ENCODE assay signal across 29 cellular contexts in the genomic region with DNA sequence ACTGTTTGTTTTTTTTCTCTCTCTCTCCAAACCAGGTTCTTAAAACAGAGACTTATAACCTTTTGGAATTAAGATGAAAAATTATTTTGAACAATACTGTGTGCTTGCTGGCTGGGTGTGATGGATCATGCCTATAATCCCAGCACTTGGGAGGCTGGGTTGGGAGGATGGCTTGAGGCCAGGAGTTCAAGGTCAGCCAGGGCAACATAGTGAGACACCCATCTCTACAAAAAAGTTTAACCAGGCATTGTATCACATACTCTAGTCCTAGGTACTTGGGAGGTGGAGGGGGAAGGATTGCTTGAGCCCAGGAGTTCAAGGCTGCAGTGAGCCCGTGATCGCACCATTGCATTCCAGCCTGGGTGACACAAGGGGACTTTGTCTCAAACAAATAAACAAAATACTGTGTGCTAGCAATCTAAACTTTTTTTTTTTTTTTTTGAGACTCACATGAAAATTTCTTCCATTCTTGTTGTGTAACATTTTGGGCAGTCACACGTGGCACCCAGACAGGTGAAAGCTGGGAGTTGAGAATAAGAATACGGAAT.
"Had no signal": no experiment of that assay in that cellular context is flagged by ENCODE, and none has a peak within 500 bp of the region (broad histone marks: within the 10 kb centered on the region; RNA-seq: fewer than 3 reads in every experiment).

No MANE protein-coding gene starts in this region.

- H3K27me3 ChIP-seq: neural progenitor cell, ovary, stomach, thyroid gland, transverse colon, upper lobe of right lung, uterus had no signal

- H3K9ac ChIP-seq: neural progenitor cell, parathyroid adenoma had no signal

- H3K4me3 ChIP-seq: neural progenitor cell, ovary, psoas muscle, skin epidermis, smooth muscle cell, stomach, thoracic aorta, thyroid gland, transverse colon, upper lobe of right lung, uterus had no signal

- H3K36me3 ChIP-seq: neural progenitor cell, ovary, stomach, thoracic aorta, thyroid gland, transverse colon, upper lobe of right lung, uterus had no signal

- H3K36me3 Mint-ChIP-seq: naive thymus-derived CD4-positive, alpha-beta T cell; natural killer cell; neural progenitor cell; stimulated activated effector memory CD8-positive, alpha-beta T cell treated with anti-CD3 and anti-CD28 coated beads, Interleukin-12 subunit alpha, Interleukin-12 subunit beta, amount 100 ng/mL, for 72 hours; stimulated activated naive B cell treated with anti-CD40 and anti-IgM and Interleukin-4, amounts not matched to agents 10 μg/mL and 1 μg/mL and 100 μg/mL, for 72 hours; type B pancreatic cell had no signal

- H3K9me3 Mint-ChIP-seq: nephron; stimulated activated effector memory CD8-positive, alpha-beta T cell treated with anti-CD3 and anti-CD28 coated beads, Interleukin-12 subunit alpha, Interleukin-12 subunit beta, amount 100 ng/mL, for 72 hours; stimulated activated naive B cell treated with anti-CD40 and anti-IgM and Interleukin-4, amounts not matched to agents 10 μg/mL and 1 μg/mL and 100 μg/mL, for 72 hours; type B pancreatic cell had no signal

- DNase-seq: naive thymus-derived CD4-positive, alpha-beta T cell; natural killer cell; occipital lobe; ovary; posterior cingulate gyrus; psoas muscle; right cardiac atrium; stimulated activated CD4-positive, alpha-beta T cell treated with anti-CD3 and anti-CD28 coated beads, Interleukin-15, amount 100 ng/mL, for 24 hours; stimulated activated CD4-positive, alpha-beta T cell treated with anti-CD3 and anti-CD28 coated beads, Interleukin-2, amount 100 ng/mL, for 24 hours; stimulated activated CD4-positive, alpha-beta T cell treated with anti-CD3 and anti-CD28 coated beads, Interleukin-2, amount 100 ng/mL, for 48 hours; stimulated activated CD4-positive, alpha-beta T cell treated with anti-CD3 and anti-CD28 coated beads, Interleukin-4, amount 100 ng/mL, for 24 hours; stimulated activated naive B cell treated with anti-CD40 and anti-IgM and Interleukin-4, amounts not matched to agents 10 μg/mL and 1 μg/mL and 100 μg/mL, for 72 hours; stimulated activated naive CD4-positive, alpha-beta T cell treated with Interleukin-2 at 50 U/mL for 16 hours; stomach; thyroid gland; transverse colon; upper lobe of right lung; uterus had no signal

- H3K9me3 ChIP-seq: ovary, psoas muscle, stomach, thoracic aorta, thyroid gland, transverse colon, upper lobe of right lung, uterus had no signal

- H3K4me1 ChIP-seq: parathyroid adenoma, psoas muscle, thyroid gland, transverse colon, upper lobe of right lung, uterus had no signal

- H3K4me2 ChIP-seq: neural progenitor cell, smooth muscle cell had no signal

- H3K4me1 Mint-ChIP-seq: naive thymus-derived CD4-positive, alpha-beta T cell; natural killer cell; stimulated activated effector memory CD8-positive, alpha-beta T cell treated with anti-CD3 and anti-CD28 coated beads, Interleukin-12 subunit alpha, Interleukin-12 subunit beta, amount 100 ng/mL, for 72 hours; stimulated activated naive B cell treated with anti-CD40 and anti-IgM and Interleukin-4, amounts not matched to agents 10 μg/mL and 1 μg/mL and 100 μg/mL, for 72 hours had no signal

- H3K79me2 ChIP-seq: parathyroid adenoma had no signal

- H3K27me3 Mint-ChIP-seq: naive thymus-derived CD4-positive, alpha-beta T cell; progenitor cell of endocrine pancreas; stimulated activated naive B cell treated with anti-CD40 and anti-IgM and Interleukin-4, amounts not matched to agents 10 μg/mL and 1 μg/mL and 100 μg/mL, for 72 hours; stimulated activated naive CD8-positive, alpha-beta T cell treated with anti-CD3 and anti-CD28 coated beads, Interleukin-15, Interleukin-2, amounts not matched to agents 100 ng/mL and 50 ng/mL, for 24 hours had no signal

- H3K27ac Mint-ChIP-seq: naive thymus-derived CD4-positive, alpha-beta T cell; natural killer cell; nephron; neural progenitor cell; progenitor cell of endocrine pancreas; stimulated activated effector memory CD8-positive, alpha-beta T cell treated with anti-CD3 and anti-CD28 coated beads, Interleukin-12 subunit alpha, Interleukin-12 subunit beta, amount 100 ng/mL, for 72 hours; stimulated activated naive B cell treated with anti-CD40 and anti-IgM and Interleukin-4, amounts not matched to agents 10 μg/mL and 1 μg/mL and 100 μg/mL, for 72 hours; stimulated activated naive CD8-positive, alpha-beta T cell treated with anti-CD3 and anti-CD28 coated beads, Interleukin-15, Interleukin-2, amounts not matched to agents 100 ng/mL and 50 ng/mL, for 24 hours; type B pancreatic cell had no signal

- H2AFZ ChIP-seq: neural progenitor cell, parathyroid adenoma had no signal

- H3K4me3 Mint-ChIP-seq: naive thymus-derived CD4-positive, alpha-beta T cell; natural killer cell; nephron; neural progenitor cell; stimulated activated effector memory CD8-positive, alpha-beta T cell treated with anti-CD3 and anti-CD28 coated beads, Interleukin-12 subunit alpha, Interleukin-12 subunit beta, amount 100 ng/mL, for 72 hours; stimulated activated naive B cell treated with anti-CD40 and anti-IgM and Interleukin-4, amounts not matched to agents 10 μg/mL and 1 μg/mL and 100 μg/mL, for 72 hours; stimulated activated naive CD8-positive, alpha-beta T cell treated with anti-CD3 and anti-CD28 coated beads, Interleukin-15, Interleukin-2, amounts not matched to agents 100 ng/mL and 50 ng/mL, for 24 hours; type B pancreatic cell had no signal

- H3K27ac ChIP-seq: neural progenitor cell, ovary, parathyroid adenoma, psoas muscle, skin epidermis, stomach, thyroid gland, transverse colon, upper lobe of right lung, uterus had no signal

- ATAC-seq: naive thymus-derived CD4-positive, alpha-beta T cell; natural killer cell; psoas muscle; right cardiac atrium; sciatic nerve; stimulated activated effector memory CD8-positive, alpha-beta T cell treated with anti-CD3 and anti-CD28 coated beads, Interleukin-12 subunit alpha, Interleukin-12 subunit beta, amount 100 ng/mL, for 72 hours; stimulated activated naive B cell treated with anti-CD40 and anti-IgM and Interleukin-4, amounts not matched to agents 10 μg/mL and 1 μg/mL and 100 μg/mL, for 72 hours; upper lobe of right lung had no signal
